In the genomic region with DNA sequence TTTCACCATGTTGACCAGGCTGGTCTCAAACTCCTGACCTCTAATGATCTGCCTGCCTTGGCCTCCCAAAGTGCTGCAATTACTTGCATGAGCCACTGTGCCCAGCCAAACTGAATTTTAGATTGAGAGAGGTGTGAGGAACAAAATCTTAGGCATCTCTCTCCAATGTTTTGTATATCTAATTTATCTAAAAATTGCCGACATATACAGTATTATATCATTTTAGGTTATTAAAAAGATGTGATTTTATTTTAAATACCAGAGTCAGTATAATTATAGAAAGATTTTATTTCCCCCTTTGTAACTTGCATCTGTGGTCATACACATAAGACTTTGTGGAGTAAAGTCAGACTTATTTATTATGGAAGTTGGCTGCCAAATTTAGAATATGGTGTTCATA, we compare ENCODE assay signal across 28 cellular contexts.
"Had no signal": no experiment of that assay in that cellular context is flagged by ENCODE, and none has a peak within 500 bp of the region (broad histone marks: within the 10 kb centered on the region; RNA-seq: fewer than 3 reads in every experiment).

No MANE protein-coding gene starts in this region.

- H3K27me3 ChIP-seq: neural progenitor cell, ovary, spleen, stomach, thyroid gland, tibial nerve, upper lobe of left lung, vagina had no signal

- H3K4me1 ChIP-seq: neural progenitor cell, parathyroid adenoma, thyroid gland, upper lobe of left lung had no signal

- DNase-seq: naive thymus-derived CD4-positive, alpha-beta T cell; natural killer cell; occipital lobe; ovary; posterior cingulate gyrus; psoas muscle; right cardiac atrium; spleen; stimulated activated CD4-positive, alpha-beta T cell treated with anti-CD3 and anti-CD28 coated beads, Interleukin-12 subunit alpha, Interleukin-12 subunit beta, amount 100 ng/mL, for 4 hours; stimulated activated CD4-positive, alpha-beta T cell treated with anti-CD3 and anti-CD28 coated beads, Interleukin-1b, Interleukin-23, amount 100 ng/mL, for 48 hours; stimulated activated CD4-positive, alpha-beta T cell treated with anti-CD3 and anti-CD28 coated beads, Interleukin-4, amount 100 ng/mL, for 1 hour; stimulated activated CD4-positive, alpha-beta T cell treated with anti-CD3 and anti-CD28 coated beads, Interleukin-4, amount 100 ng/mL, for 4 hours; stimulated activated CD8-positive, alpha-beta memory T cell treated with anti-CD3 and anti-CD28 coated beads, Interleukin-4, amount 100 ng/mL, for 48 hours; stimulated activated naive CD4-positive, alpha-beta T cell; stomach; thyroid gland; trophoblast cell; upper lobe of left lung had no signal

- H2AFZ ChIP-seq: neural progenitor cell, parathyroid adenoma had no signal

- H3K36me3 ChIP-seq: ovary had no signal

- H3K9me3 ChIP-seq: ovary, psoas muscle, spleen, stomach, thoracic aorta, thyroid gland, tibial nerve, upper lobe of left lung, vagina had no signal

- ATAC-seq: naive thymus-derived CD4-positive, alpha-beta T cell; natural killer cell; psoas muscle; right cardiac atrium; sciatic nerve; stimulated activated memory B cell treated with anti-CD40 and anti-IgM and Interleukin-4, amounts not matched to agents 10 μg/mL and 1 μg/mL and 100 μg/mL, for 72 hours had no signal

- FAIRE-seq: urothelium cell line had no signal

- H3K27ac ChIP-seq: neural progenitor cell, ovary, parathyroid adenoma, psoas muscle, skin epidermis, spleen, stomach, thoracic aorta, thyroid gland, tibial nerve, upper lobe of left lung, vagina had no signal

- H3K79me2 ChIP-seq: parathyroid adenoma had no signal

- H3K4me2 ChIP-seq: neural progenitor cell, smooth muscle cell had no signal

- H3K4me3 ChIP-seq: neural progenitor cell, ovary, psoas muscle, skin epidermis, smooth muscle cell, spleen, stomach, thoracic aorta, thyroid gland, tibial nerve, upper lobe of left lung, vagina had no signal

- H3K9ac ChIP-seq: neural progenitor cell, parathyroid adenoma had no signal
